Comparison of ENCODE assay signal across 3 cellular contexts in the genomic region with DNA sequence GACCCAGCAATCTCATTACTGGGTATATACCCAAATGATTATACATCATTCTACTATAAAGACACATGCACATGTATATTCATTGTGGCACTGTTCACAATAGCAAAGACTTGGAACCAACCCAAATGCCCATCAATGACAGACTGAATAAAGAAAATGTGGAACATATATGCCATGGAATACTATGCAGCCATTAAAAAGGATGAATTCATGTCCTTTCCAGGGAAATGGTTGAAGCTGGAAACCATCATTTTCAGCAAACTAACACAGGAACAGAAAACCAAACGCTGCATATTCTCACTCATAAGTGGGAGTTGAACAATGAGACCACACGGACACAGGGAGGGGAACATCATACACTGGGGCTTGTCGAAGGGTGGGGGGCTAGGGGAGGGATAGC. TPM values are rescaled to one million over a fixed set of nuclear protein-coding genes. Genes with fewer than 3 reads are reported as not detected.
"Had no signal": no experiment of that assay in that cellular context is flagged by ENCODE, and none has a peak within 500 bp of the region (broad histone marks: within the 10 kb centered on the region; RNA-seq: fewer than 3 reads in every experiment).

No MANE protein-coding gene starts in this region.

RNA-seq across cellular contexts. Expression of a gene that starts 10.4 kb away (rescaled TPM):
- total RNA-seq: activated B cell treated with CpG ODN at 0.5 μM for 24 hours; activated CD4-positive, alpha-beta T cell treated with anti-CD3 and anti-CD28 coated beads, Interleukin-2, amount 10 ng/mL, durations not matched to agents 7 days and 5 days; activated CD8-positive, alpha-beta T cell treated with anti-CD3 and anti-CD28 coated beads, Interleukin-2, amount 10 ng/mL, durations not matched to agents 7 days and 5 days had no signal
